Comparison of ENCODE assay signal across 2 cellular contexts in the genomic region with DNA sequence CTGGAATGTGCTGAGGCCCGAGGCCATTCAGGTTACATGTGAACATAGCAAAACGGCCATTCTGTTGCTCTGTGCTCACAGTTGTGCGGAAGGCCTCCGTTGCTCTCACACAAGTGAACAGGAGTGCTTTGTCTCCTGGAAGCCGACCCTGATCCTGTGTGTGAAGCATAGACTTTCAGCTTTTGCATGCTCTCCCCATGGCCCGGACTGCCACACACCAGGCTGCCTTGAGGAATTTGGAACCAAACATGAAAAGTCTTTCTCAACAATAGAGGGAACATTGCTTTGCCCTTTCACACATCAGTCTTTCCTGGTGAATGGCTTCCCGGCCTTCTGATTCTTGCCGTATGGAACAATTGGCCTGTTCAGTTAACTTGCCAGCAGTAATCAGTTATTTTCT.
TF ChIP-seq lines count a peak whose summit lies in the region.

No MANE protein-coding gene starts in this region.

TF ChIP-seq in H1, 55 proteins besides CTCF, POLR2A, EP300 and RAD21:
- TF ChIP-seq SIN3A (conservative IDR thresholded peaks at IDR 0.05 in 1 of 2, IDR thresholded peaks at IDR 0.05 in 1 of 2; ENCODE audit: low read depth in 1 of 2, low read length in 2 of 2) (no peak), ZNF274 (IDR thresholded peaks at IDR 0.05; ENCODE audit: borderline replicate concordance, extremely low read depth, low read length) (no peak), CHD2 (IDR thresholded peaks at IDR 0.05; ENCODE audit: low read length) (no peak), NRF1 (IDR thresholded peaks at IDR 0.05; ENCODE audit: low read depth, low read length) (no peak), CBX8 (IDR thresholded peaks at IDR 0.05; ENCODE audit: borderline replicate concordance, low read depth, low read length) (no peak), JUND (IDR thresholded peaks at IDR 0.05; ENCODE audit: low read length) (no peak), RNF2 (IDR thresholded peaks at IDR 0.05; ENCODE audit: borderline replicate concordance, low read depth, low read length, missing control alignments, poor library complexity, severe bottlenecking) (no peak), SRF (IDR thresholded peaks at IDR 0.05; ENCODE audit: low read depth, low read length) (no peak), NANOG (IDR thresholded peaks at IDR 0.05; ENCODE audit: insufficient read depth, low read depth, low read length, poor library complexity, severe bottlenecking) (no peak), EZH2 (IDR thresholded peaks at IDR 0.05; ENCODE audit: low read depth, low read length, severe bottlenecking) (no peak)
- TF ChIP-seq, protein P1, sequence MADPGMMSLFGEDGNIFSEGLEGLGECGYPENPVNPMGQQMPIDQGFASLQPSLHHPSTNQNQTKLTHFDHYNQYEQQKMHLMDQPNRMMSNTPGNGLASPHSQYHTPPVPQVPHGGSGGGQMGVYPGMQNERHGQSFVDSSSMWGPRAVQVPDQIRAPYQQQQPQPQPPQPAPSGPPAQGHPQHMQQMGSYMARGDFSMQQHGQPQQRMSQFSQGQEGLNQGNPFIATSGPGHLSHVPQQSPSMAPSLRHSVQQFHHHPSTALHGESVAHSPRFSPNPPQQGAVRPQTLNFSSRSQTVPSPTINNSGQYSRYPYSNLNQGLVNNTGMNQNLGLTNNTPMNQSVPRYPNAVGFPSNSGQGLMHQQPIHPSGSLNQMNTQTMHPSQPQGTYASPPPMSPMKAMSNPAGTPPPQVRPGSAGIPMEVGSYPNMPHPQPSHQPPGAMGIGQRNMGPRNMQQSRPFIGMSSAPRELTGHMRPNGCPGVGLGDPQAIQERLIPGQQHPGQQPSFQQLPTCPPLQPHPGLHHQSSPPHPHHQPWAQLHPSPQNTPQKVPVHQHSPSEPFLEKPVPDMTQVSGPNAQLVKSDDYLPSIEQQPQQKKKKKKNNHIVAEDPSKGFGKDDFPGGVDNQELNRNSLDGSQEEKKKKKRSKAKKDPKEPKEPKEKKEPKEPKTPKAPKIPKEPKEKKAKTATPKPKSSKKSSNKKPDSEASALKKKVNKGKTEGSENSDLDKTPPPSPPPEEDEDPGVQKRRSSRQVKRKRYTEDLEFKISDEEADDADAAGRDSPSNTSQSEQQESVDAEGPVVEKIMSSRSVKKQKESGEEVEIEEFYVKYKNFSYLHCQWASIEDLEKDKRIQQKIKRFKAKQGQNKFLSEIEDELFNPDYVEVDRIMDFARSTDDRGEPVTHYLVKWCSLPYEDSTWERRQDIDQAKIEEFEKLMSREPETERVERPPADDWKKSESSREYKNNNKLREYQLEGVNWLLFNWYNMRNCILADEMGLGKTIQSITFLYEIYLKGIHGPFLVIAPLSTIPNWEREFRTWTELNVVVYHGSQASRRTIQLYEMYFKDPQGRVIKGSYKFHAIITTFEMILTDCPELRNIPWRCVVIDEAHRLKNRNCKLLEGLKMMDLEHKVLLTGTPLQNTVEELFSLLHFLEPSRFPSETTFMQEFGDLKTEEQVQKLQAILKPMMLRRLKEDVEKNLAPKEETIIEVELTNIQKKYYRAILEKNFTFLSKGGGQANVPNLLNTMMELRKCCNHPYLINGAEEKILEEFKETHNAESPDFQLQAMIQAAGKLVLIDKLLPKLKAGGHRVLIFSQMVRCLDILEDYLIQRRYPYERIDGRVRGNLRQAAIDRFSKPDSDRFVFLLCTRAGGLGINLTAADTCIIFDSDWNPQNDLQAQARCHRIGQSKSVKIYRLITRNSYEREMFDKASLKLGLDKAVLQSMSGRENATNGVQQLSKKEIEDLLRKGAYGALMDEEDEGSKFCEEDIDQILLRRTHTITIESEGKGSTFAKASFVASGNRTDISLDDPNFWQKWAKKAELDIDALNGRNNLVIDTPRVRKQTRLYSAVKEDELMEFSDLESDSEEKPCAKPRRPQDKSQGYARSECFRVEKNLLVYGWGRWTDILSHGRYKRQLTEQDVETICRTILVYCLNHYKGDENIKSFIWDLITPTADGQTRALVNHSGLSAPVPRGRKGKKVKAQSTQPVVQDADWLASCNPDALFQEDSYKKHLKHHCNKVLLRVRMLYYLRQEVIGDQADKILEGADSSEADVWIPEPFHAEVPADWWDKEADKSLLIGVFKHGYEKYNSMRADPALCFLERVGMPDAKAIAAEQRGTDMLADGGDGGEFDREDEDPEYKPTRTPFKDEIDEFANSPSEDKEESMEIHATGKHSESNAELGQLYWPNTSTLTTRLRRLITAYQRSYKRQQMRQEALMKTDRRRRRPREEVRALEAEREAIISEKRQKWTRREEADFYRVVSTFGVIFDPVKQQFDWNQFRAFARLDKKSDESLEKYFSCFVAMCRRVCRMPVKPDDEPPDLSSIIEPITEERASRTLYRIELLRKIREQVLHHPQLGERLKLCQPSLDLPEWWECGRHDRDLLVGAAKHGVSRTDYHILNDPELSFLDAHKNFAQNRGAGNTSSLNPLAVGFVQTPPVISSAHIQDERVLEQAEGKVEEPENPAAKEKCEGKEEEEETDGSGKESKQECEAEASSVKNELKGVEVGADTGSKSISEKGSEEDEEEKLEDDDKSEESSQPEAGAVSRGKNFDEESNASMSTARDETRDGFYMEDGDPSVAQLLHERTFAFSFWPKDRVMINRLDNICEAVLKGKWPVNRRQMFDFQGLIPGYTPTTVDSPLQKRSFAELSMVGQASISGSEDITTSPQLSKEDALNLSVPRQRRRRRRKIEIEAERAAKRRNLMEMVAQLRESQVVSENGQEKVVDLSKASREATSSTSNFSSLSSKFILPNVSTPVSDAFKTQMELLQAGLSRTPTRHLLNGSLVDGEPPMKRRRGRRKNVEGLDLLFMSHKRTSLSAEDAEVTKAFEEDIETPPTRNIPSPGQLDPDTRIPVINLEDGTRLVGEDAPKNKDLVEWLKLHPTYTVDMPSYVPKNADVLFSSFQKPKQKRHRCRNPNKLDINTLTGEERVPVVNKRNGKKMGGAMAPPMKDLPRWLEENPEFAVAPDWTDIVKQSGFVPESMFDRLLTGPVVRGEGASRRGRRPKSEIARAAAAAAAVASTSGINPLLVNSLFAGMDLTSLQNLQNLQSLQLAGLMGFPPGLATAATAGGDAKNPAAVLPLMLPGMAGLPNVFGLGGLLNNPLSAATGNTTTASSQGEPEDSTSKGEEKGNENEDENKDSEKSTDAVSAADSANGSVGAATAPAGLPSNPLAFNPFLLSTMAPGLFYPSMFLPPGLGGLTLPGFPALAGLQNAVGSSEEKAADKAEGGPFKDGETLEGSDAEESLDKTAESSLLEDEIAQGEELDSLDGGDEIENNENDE (IDR thresholded peaks at IDR 0.05; ENCODE audit: insufficient replicate concordance, low read length), result no peak

TF ChIP-seq in HepG2, 621 proteins besides CTCF, POLR2A, EP300 and RAD21 (continues in another document):
- TF ChIP-seq HDAC1 (CRISPR knock-in tag; IDR thresholded peaks at IDR 0.05) (0 out of 2 replicates have a peak, but pooled peaks have one; percentile 30), KLF13 (CRISPR knock-in tag; IDR thresholded peaks at IDR 0.05) (no peak), JUN (CRISPR knock-in tag; IDR thresholded peaks at IDR 0.05) (no peak), HNF1A (IDR thresholded peaks at IDR 0.05; ENCODE audit: low read depth) (no peak), HNF1A (CRISPR knock-in tag; IDR thresholded peaks at IDR 0.05; ENCODE audit: borderline replicate concordance) (no peak), RCOR2 (CRISPR knock-in tag; IDR thresholded peaks at IDR 0.05) (no peak), KMT2B (CRISPR knock-in tag; IDR thresholded peaks at IDR 0.05) (no peak), PCBP2 (optimal IDR thresholded peaks at IDR 0.05; ENCODE audit: low read depth, low read length, poor library complexity, severe bottlenecking) (no peak), CEBPB (IDR thresholded peaks at IDR 0.05; ENCODE audit: borderline replicate concordance, low read depth, low read length) (peak; percentile 44; the same call in 1 of the 2 replicates), ZNF558 (CRISPR knock-in tag; IDR thresholded peaks at IDR 0.05; ENCODE audit: borderline replicate concordance) (no peak), HNRNPL (IDR thresholded peaks at IDR 0.05; ENCODE audit: low read depth, low read length) (no peak), ZNF546 (CRISPR knock-in tag; conservative IDR thresholded peaks at IDR 0.05) (no peak), RFXAP (CRISPR knock-in tag; IDR thresholded peaks at IDR 0.05; ENCODE audit: borderline replicate concordance) (no peak), ATF7 (IDR thresholded peaks at IDR 0.05) (no peak), ATF7 (CRISPR knock-in tag; IDR thresholded peaks at IDR 0.05) (no peak), CAMTA2 (CRISPR knock-in tag; IDR thresholded peaks at IDR 0.05; ENCODE audit: borderline replicate concordance) (no peak), ZNF501 (CRISPR knock-in tag; IDR thresholded peaks at IDR 0.05) (no peak), HMGXB3 (CRISPR knock-in tag; IDR thresholded peaks at IDR 0.05; ENCODE audit: borderline replicate concordance) (no peak), TBP (CRISPR knock-in tag; IDR thresholded peaks at IDR 0.05) (no peak), KDM2A (CRISPR knock-in tag; IDR thresholded peaks at IDR 0.05; ENCODE audit: borderline replicate concordance, low read depth) (no peak), IRX3 (CRISPR knock-in tag; IDR thresholded peaks at IDR 0.05; ENCODE audit: borderline replicate concordance, low read depth) (no peak), MEIS2 (CRISPR knock-in tag; IDR thresholded peaks at IDR 0.05) (no peak), JDP2 (CRISPR knock-in tag; IDR thresholded peaks at IDR 0.05; ENCODE audit: borderline replicate concordance) (no peak), ZNF572 (CRISPR knock-in tag; IDR thresholded peaks at IDR 0.05) (no peak), MIER2 (CRISPR knock-in tag; IDR thresholded peaks at IDR 0.05) (0 out of 2 replicates have a peak, but pooled peaks have one; percentile 28), FOXP1 (IDR thresholded peaks at IDR 0.05) (no peak), FOXP1 (CRISPR knock-in tag; IDR thresholded peaks at IDR 0.05) (no peak), PHF20 (CRISPR knock-in tag; IDR thresholded peaks at IDR 0.05) (no peak)
